ENCODE assay signal across 1 cellular context in genomic region chrX:154033848-154034247, GRCh38.
TF ChIP-seq lines count a peak whose summit lies in the region.

No MANE protein-coding gene starts in this region.

TF ChIP-seq in GM23338, 12 proteins besides CTCF, POLR2A, EP300 and RAD21 (continued from another document):
- TF ChIP-seq ZNF462 (CRISPR knock-in tag; IDR thresholded peaks at IDR 0.05) (no peak), CREB1 (CRISPR knock-in tag; IDR thresholded peaks at IDR 0.05; ENCODE audit: low read depth) (no peak), ZNF331 (CRISPR knock-in tag; IDR thresholded peaks at IDR 0.05; ENCODE audit: low read depth) (no peak)
- TF ChIP-seq, protein P1, sequence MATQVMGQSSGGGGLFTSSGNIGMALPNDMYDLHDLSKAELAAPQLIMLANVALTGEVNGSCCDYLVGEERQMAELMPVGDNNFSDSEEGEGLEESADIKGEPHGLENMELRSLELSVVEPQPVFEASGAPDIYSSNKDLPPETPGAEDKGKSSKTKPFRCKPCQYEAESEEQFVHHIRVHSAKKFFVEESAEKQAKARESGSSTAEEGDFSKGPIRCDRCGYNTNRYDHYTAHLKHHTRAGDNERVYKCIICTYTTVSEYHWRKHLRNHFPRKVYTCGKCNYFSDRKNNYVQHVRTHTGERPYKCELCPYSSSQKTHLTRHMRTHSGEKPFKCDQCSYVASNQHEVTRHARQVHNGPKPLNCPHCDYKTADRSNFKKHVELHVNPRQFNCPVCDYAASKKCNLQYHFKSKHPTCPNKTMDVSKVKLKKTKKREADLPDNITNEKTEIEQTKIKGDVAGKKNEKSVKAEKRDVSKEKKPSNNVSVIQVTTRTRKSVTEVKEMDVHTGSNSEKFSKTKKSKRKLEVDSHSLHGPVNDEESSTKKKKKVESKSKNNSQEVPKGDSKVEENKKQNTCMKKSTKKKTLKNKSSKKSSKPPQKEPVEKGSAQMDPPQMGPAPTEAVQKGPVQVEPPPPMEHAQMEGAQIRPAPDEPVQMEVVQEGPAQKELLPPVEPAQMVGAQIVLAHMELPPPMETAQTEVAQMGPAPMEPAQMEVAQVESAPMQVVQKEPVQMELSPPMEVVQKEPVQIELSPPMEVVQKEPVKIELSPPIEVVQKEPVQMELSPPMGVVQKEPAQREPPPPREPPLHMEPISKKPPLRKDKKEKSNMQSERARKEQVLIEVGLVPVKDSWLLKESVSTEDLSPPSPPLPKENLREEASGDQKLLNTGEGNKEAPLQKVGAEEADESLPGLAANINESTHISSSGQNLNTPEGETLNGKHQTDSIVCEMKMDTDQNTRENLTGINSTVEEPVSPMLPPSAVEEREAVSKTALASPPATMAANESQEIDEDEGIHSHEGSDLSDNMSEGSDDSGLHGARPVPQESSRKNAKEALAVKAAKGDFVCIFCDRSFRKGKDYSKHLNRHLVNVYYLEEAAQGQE (IDR thresholded peaks at IDR 0.05; ENCODE audit: unreplicated experiment): no peak
TF ChIP-seq in GM23338: peak in this region for 0.
